ENCODE assay signal across 18 cellular contexts in the genomic region with DNA sequence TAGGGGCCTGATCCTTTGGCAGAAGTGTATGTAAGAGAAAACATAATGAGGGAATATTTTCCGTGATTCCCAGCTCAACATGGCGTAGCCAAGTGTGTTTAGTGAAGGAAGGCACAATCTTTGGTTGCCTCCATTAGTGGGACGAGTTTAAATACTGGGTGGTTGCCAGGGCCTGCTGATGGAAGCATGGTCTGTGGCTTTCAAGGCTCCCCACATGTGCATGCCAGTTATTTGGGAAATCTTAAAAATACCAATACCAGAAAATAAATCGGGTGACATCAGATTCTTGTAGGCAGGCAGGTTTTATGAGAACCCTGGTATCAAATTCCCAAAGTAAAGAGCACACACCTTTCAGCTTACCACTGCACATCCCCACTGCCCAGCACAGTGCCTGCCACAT. TPM values are rescaled to one million over a fixed set of nuclear protein-coding genes. Genes with fewer than 3 reads are reported as not detected.
DNase-seq lines count a peak whose midpoint lies in the region; ATAC-seq, FAIRE-seq and TF ChIP-seq lines count a peak whose summit lies in the region.
"Had no signal": no experiment of that assay in that cellular context is flagged by ENCODE, and none has a peak within 500 bp of the region (broad histone marks: within the 10 kb centered on the region; RNA-seq: fewer than 3 reads in every experiment).

No MANE protein-coding gene starts in this region.

- POLR2A ChIA-PET in HEK293 (lab: Yijun Ruan, JAX), result no interaction called here
- POLR2A ChIA-PET in GM12878 (lab: Charles Lee), result interaction anchor here (0.5 to 1.0 kb wide), 3 partner anchors 9 to 297 kb away, joined by 3 to 5 read pairs (median 3); no protein-coding TSS in a partner anchor

- H3K36me3 Mint-ChIP-seq in CD4-positive, CD25-positive, alpha-beta regulatory T cell, result peaks cover 56% of the 10 kb centered on the region
- peaks cover 58% of the 10 kb centered on the region for H3K36me3 Mint-ChIP-seq in natural killer cell treated with Interleukin-12 subunit alpha and Interleukin-12 subunit beta and Interleukin-15 and Interleukin-18, amount 100 ng/mL, for 72 hours
- H3K36me3 Mint-ChIP-seq in type B pancreatic cell, result peaks cover 48% of the 10 kb centered on the region

- no peaks in the 10 kb centered on the region for H3K9me3 ChIP-seq in CD4-positive, CD25-positive, alpha-beta regulatory T cell (ENCODE audit: control insufficient read depth in 2 of 2, low read length in 2 of 2)
- H3K9me3 ChIP-seq in HEK293 (ENCODE audit: control insufficient read depth, insufficient read depth, low read depth, low read length) (no peaks in the 10 kb centered on the region), GM12878 (replicated peaks; ENCODE audit: control insufficient read depth, insufficient read depth, low read length) (no peaks in the 10 kb centered on the region), HAP-1 (no peaks in the 10 kb centered on the region)
- H3K9me3 ChIP-seq: adrenal gland had no signal

- H3K27me3 Mint-ChIP-seq in CD4-positive, CD25-positive, alpha-beta regulatory T cell, result no peaks in the 10 kb centered on the region
- no peaks in the 10 kb centered on the region for H3K27me3 Mint-ChIP-seq in natural killer cell treated with Interleukin-12 subunit alpha and Interleukin-12 subunit beta and Interleukin-15 and Interleukin-18, amount 100 ng/mL, for 72 hours
- H3K27me3 Mint-ChIP-seq in type B pancreatic cell, result no peaks in the 10 kb centered on the region

- BruUV-seq in GM12878 (replicated peaks; lab: Mats Ljungman, UMichigan), result no TSS peak

- CTCF ChIA-PET in HEK293 (lab: Yijun Ruan, JAX), result interaction anchor here (0.5 to 4.0 kb wide), 4 partner anchors 9 to 630 kb away, joined by 3 to 14 read pairs (median 4); no protein-coding TSS in a partner anchor
- CTCF ChIA-PET in GM12878 (lab: Yijun Ruan, JAX), result interaction anchor here (0.8 to 3.1 kb wide), 3 partner anchors 9 to 199 kb away, joined by 3 to 10 read pairs (median 3); no protein-coding TSS in a partner anchor

- FAIRE-seq in GM12878 (lab: Jason Lieb, UNC), result peak; percentile 13
- FAIRE-seq: G401.6 had no signal

- no peak for ATAC-seq in CD4-positive, CD25-positive, alpha-beta regulatory T cell (ENCODE audit: low read depth in 2 of 2)
- ATAC-seq in GM12878, result no peak
- ATAC-seq in natural killer cell treated with Interleukin-12 subunit alpha and Interleukin-12 subunit beta and Interleukin-15 and Interleukin-18, amount 100 ng/mL, for 72 hours, result no peak
- ATAC-seq: GM23338 had no signal

- H3K4me2 ChIP-seq in GM12878 (ENCODE audit: control insufficient read depth, insufficient read depth), result peak overlapping the region; percentile 38; the same call in 1 of the 2 replicates
- H3K4me2 ChIP-seq: GM23338 had no signal

- no peaks in the 10 kb centered on the region for H3K9me3 Mint-ChIP-seq in CD4-positive, CD25-positive, alpha-beta regulatory T cell
- H3K9me3 Mint-ChIP-seq in natural killer cell treated with Interleukin-12 subunit alpha and Interleukin-12 subunit beta and Interleukin-15 and Interleukin-18, amount 100 ng/mL, for 72 hours, result no peaks in the 10 kb centered on the region
- no peaks in the 10 kb centered on the region for H3K9me3 Mint-ChIP-seq in type B pancreatic cell
- H3K9me3 Mint-ChIP-seq: GM23338 had no signal

- DNase-seq in CD4-positive, CD25-positive, alpha-beta regulatory T cell, result no peak
- DNase-seq in GM12878 (ENCODE audit: low read depth, low spot score) (no peak), HAP-1 (ENCODE audit: low spot score in 2 of 2) (no peak), germinal center (ENCODE audit: low spot score) (no peak), NCI-H526 treated with DMSO at 0.1 percent for 48 hours (lab: John Stamatoyannopoulos, UW) (no peak), type B pancreatic cell (ENCODE audit: extremely low spot score, unreplicated experiment) (no peak)
- DNase-seq in natural killer cell treated with Interleukin-12 subunit alpha and Interleukin-12 subunit beta and Interleukin-15 and Interleukin-18, amount 100 ng/mL, for 72 hours (ENCODE audit: low spot score), result no peak
- DNase-seq: adrenal gland; dermis blood vessel endothelial cell; KG1; NCI-H1436; stimulated activated CD4-positive, alpha-beta T cell treated with anti-CD3 and anti-CD28 coated beads, Interleukin-4, amount 100 ng/mL, for 1 hour; stimulated activated naive CD4-positive, alpha-beta T cell; T-helper 9 cell had no signal

- no peak overlapping the region for H2AFZ ChIP-seq in GM12878 (ENCODE audit: control insufficient read depth, low read depth, low read length)
- H2AFZ ChIP-seq: GM23338 had no signal

- no peaks in the 10 kb centered on the region for H3K27me3 ChIP-seq in CD4-positive, CD25-positive, alpha-beta regulatory T cell (ENCODE audit: control insufficient read depth, insufficient read depth, low read length)
- no peaks in the 10 kb centered on the region for H3K27me3 ChIP-seq in GM12878 (replicated peaks in 1 of 2; ENCODE audit: control insufficient read depth in 2 of 2, insufficient read depth in 2 of 2, low read length in 1 of 2)
- no peaks in the 10 kb centered on the region for H3K27me3 ChIP-seq in HAP-1 (ENCODE audit: low read depth)
- H3K27me3 ChIP-seq: adrenal gland had no signal

- peak overlapping the region; percentile 99 for H3K4me3 ChIP-seq in CD4-positive, CD25-positive, alpha-beta regulatory T cell (ENCODE audit: low read depth, low read length)
- H3K4me3 ChIP-seq in HEK293 (ENCODE audit: low read depth, low read length), result no peak overlapping the region
- no peak overlapping the region for H3K4me3 ChIP-seq in GM12878
- no peak overlapping the region for H3K4me3 ChIP-seq in HAP-1
- H3K4me3 ChIP-seq: adrenal gland, GM23338 had no signal

- no peak for TF ChIP-seq RAD21 in GM12878 (IDR thresholded peaks at IDR 0.05; ENCODE audit: insufficient read depth, low read depth, low read length)

- RAD21 ChIA-PET in GM12878 (lab: Charles Lee; ENCODE audit: unreplicated experiment), result interaction anchor here (1.2 to 3.1 kb wide), 5 partner anchors 8 to 340 kb away, joined by 3 to 23 read pairs (median 8); a partner anchor contains a TSS

- no peak overlapping the region for H3K9ac ChIP-seq in GM12878 (ENCODE audit: control insufficient read depth, insufficient read depth, low read length)

- peaks cover 72% of the 10 kb centered on the region for H3K4me1 ChIP-seq in CD4-positive, CD25-positive, alpha-beta regulatory T cell (ENCODE audit: control insufficient read depth, insufficient read depth, low read length, poor library complexity, severe bottlenecking)
- peaks cover 13% of the 10 kb centered on the region for H3K4me1 ChIP-seq in HEK293 (ENCODE audit: control insufficient read depth, insufficient read depth, low read length)
- peaks cover 31% of the 10 kb centered on the region for H3K4me1 ChIP-seq in GM12878 (ENCODE audit: control insufficient read depth, insufficient read depth, low read length)
- peaks cover 54% of the 10 kb centered on the region for H3K4me1 ChIP-seq in HAP-1

- H4K20me1 ChIP-seq in GM12878 (ENCODE audit: control insufficient read depth, insufficient read depth), result peaks cover 7% of the 10 kb centered on the region; the same call in 1 of the 2 replicates

- peak overlapping the region in 3 of 4 donors; percentile 13 to 65 (median 42) for H3K4me3 Mint-ChIP-seq in CD4-positive, CD25-positive, alpha-beta regulatory T cell
- no peak overlapping the region for H3K4me3 Mint-ChIP-seq in natural killer cell treated with Interleukin-12 subunit alpha and Interleukin-12 subunit beta and Interleukin-15 and Interleukin-18, amount 100 ng/mL, for 72 hours
- H3K4me3 Mint-ChIP-seq in type B pancreatic cell, result no peak overlapping the region
- H3K4me3 Mint-ChIP-seq: GM23338 had no signal

- H3K79me2 ChIP-seq in GM12878 (ENCODE audit: control insufficient read depth, insufficient read depth, low read length), result peaks cover 56% of the 10 kb centered on the region

- peak overlapping the region; percentile 60 for H3K27ac ChIP-seq in CD4-positive, CD25-positive, alpha-beta regulatory T cell (ENCODE audit: insufficient read depth, low read length, poor library complexity, severe bottlenecking)
- H3K27ac ChIP-seq in HEK293 (ENCODE audit: extremely low read depth, low read depth, low read length), result no peak overlapping the region
- 0 out of 2 replicates have a peak overlapping the region, but pooled peaks have one; percentile 10 for H3K27ac ChIP-seq in GM12878 (ENCODE audit: control insufficient read depth, insufficient read depth)

- no peak for TF ChIP-seq EP300 in GM12878 (IDR thresholded peaks at IDR 0.05; ENCODE audit: borderline replicate concordance in 1 of 2, control insufficient read depth in 1 of 2, low read depth in 2 of 2, low read length in 2 of 2)

- no peak for TF ChIP-seq POLR2A in GM12878 (IDR thresholded peaks at IDR 0.05; ENCODE audit: low read depth, low read length)

- TF ChIP-seq CTCF in HEK293 (tag by site-specific recombination; IDR thresholded peaks at IDR 0.05), result no peak
- TF ChIP-seq CTCF in GM12878 (IDR thresholded peaks at IDR 0.05 in 2 of 3, conservative IDR thresholded peaks at IDR 0.05 in 1 of 3; ENCODE audit: control insufficient read depth in 2 of 3, extremely low read depth in 1 of 3, insufficient read depth in 1 of 3, low read depth in 3 of 3, low read length in 3 of 3), result no peak
- TF ChIP-seq CTCF in type B pancreatic cell (conservative IDR thresholded peaks at IDR 0.05), result no peak

- H3K4me1 Mint-ChIP-seq in CD4-positive, CD25-positive, alpha-beta regulatory T cell, result peaks cover 45 to 87% (median 70%) of the 10 kb centered on the region in 4 donors
- peaks cover 54 to 75% of the 10 kb centered on the region in 2 donors for H3K4me1 Mint-ChIP-seq in natural killer cell treated with Interleukin-12 subunit alpha and Interleukin-12 subunit beta and Interleukin-15 and Interleukin-18, amount 100 ng/mL, for 72 hours (ENCODE audit: low read depth in 2 of 2)
- H3K4me1 Mint-ChIP-seq in type B pancreatic cell (ENCODE audit: unreplicated experiment), result peaks cover 17% of the 10 kb centered on the region

- WGBS in GM12878 (ENCODE audit: insufficient coverage, insufficient replicate concordance, low lambda C conversion rate, missing lambda C conversion rate), result 94% methylated on average over 4 of the region's 4 CpGs

- in situ Hi-C loops in GM12878 (cut with MboI) (loop anchor here (25.0 kb wide), 1 partner anchor 1008 kb away; no protein-coding TSS in a partner anchor), HAP-1 (cut with MboI; ENCODE audit: low sequenced_read_pairs) (no loop called here)

- SMC1A ChIA-PET in GM12878 (lab: Charles Lee; ENCODE audit: uncharacterized antibody, unreplicated experiment), result interaction anchor here (0.9 to 12.1 kb wide), 6 partner anchors 7 to 272 kb away, joined by 3 to 105 read pairs (median 5); a partner anchor contains a TSS

- peak overlapping the region; percentile 30 to 74 (median 66) for H3K27ac Mint-ChIP-seq in CD4-positive, CD25-positive, alpha-beta regulatory T cell
- H3K27ac Mint-ChIP-seq in natural killer cell treated with Interleukin-12 subunit alpha and Interleukin-12 subunit beta and Interleukin-15 and Interleukin-18, amount 100 ng/mL, for 72 hours, result peak overlapping the region; percentile 85 to 98
- no peak overlapping the region for H3K27ac Mint-ChIP-seq in type B pancreatic cell

- intact Hi-C loops in GM12878 (cut with micrococcal nuclease; ENCODE audit: unreplicated experiment), result no loop called here

- H3K36me3 ChIP-seq in CD4-positive, CD25-positive, alpha-beta regulatory T cell (ENCODE audit: control insufficient read depth, insufficient read depth, low read length), result peaks cover 61% of the 10 kb centered on the region
- H3K36me3 ChIP-seq in HEK293 (ENCODE audit: control insufficient read depth in 2 of 2, insufficient read depth in 1 of 2, low read length in 2 of 2), result peaks cover 33 to 42% of the 10 kb centered on the region in 2 experiments
- peaks cover 0 to 42% of the 10 kb centered on the region in 2 experiments for H3K36me3 ChIP-seq in GM12878 (ENCODE audit: control insufficient read depth in 2 of 2, insufficient read depth in 2 of 2, low read length in 1 of 2)
- peaks cover 55% of the 10 kb centered on the region for H3K36me3 ChIP-seq in HAP-1 (replicated peaks)

RNA-seq across cellular contexts. Expression of a gene that starts 7.1 kb away (rescaled TPM):
- total RNA-seq in CD4-positive, CD25-positive, alpha-beta regulatory T cell, result 382 TPM
- polyA plus RNA-seq in CD4-positive, CD25-positive, alpha-beta regulatory T cell, result 1,000 to 10,000 TPM; 2,262 to 2,381 (median 2,361) TPM
- 165 and 169 TPM in 2 replicates for total RNA-seq in GM12878 (2013; cell fraction: nucleolus; rRNA removed)
- total RNA-seq in GM12878 (2014; rRNA removed), result 861 and 946 TPM in 2 replicates
- total RNA-seq in GM12878 (2014; rRNA removed; fragmentation: Illumina TruSeq; extraction: Trizol), result 987 and 1,035 TPM in 2 replicates
- 488 and 498 TPM in 2 replicates for total RNA-seq in GM12878 (2021)
- polyA plus RNA-seq in GM12878 (2011; ENCODE audit: low read depth), result 341 TPM
- 567 and 783 TPM in 2 replicates for polyA plus RNA-seq in GM12878 (2011; rRNA removed)
- polyA plus RNA-seq in GM12878 (2011; cell fraction: cytosol; rRNA removed), result 236 and 267 TPM in 2 replicates
- 194 and 245 TPM in 2 replicates for polyA plus RNA-seq in GM12878 (2011; cell fraction: nucleus; rRNA removed)
- 406 and 429 TPM in 2 replicates for polyA plus RNA-seq in GM12878 (2012)
- polyA plus RNA-seq in GM12878 (2014; fragmentation: Illumina TruSeq; extraction: Trizol), result 851 and 1,149 TPM in 2 replicates
- polyA plus RNA-seq in GM12878 (2014; fragmentation: Nextera tagmentation; extraction: Ambion mirVana), result 1,000 to 10,000 TPM; 1,462 to 1,663 TPM
- polyA plus RNA-seq in GM12878 (2014; rRNA removed), result 687 and 704 TPM in 2 replicates
- polyA plus RNA-seq in GM12878 (2016; fragmentation: Nextera tagmentation; extraction: Ambion mirVana), result 1,000 to 10,000 TPM; 1,100 to 1,139 TPM
- 263 and 337 TPM in 2 replicates for polyA minus RNA-seq in GM12878 (2011; rRNA and poly(A)+ RNA removed)
- polyA minus RNA-seq in GM12878 (2011; cell fraction: cytosol; rRNA and poly(A)+ RNA removed), result 92.0 and 93.1 TPM in 2 replicates
- polyA minus RNA-seq in GM12878 (2011; cell fraction: nucleus; rRNA and poly(A)+ RNA removed), result 127 and 180 TPM in 2 replicates
- 100 to 1,000 TPM; 260 to 658 TPM for total RNA-seq in natural killer cell treated with Interleukin-12 subunit alpha and Interleukin-12 subunit beta and Interleukin-15 and Interleukin-18, amount 100 ng/mL, for 72 hours
- 219 and 271 TPM in 2 replicates for total RNA-seq in type B pancreatic cell (ENCODE audit: low replicate concordance)

RNA-seq across cellular contexts. Expression of a gene that starts 7.2 kb away (rescaled TPM):
- 168 TPM for total RNA-seq in CD4-positive, CD25-positive, alpha-beta regulatory T cell
- polyA plus RNA-seq in CD4-positive, CD25-positive, alpha-beta regulatory T cell, result 1,000 to 10,000 TPM in 2 of 4 donors, 100 to 1,000 TPM in 2; 980 to 1,134 (median 1,024) TPM
- 26.4 and 26.9 TPM in 2 replicates for total RNA-seq in GM12878 (2013; cell fraction: nucleolus; rRNA removed)
- total RNA-seq in GM12878 (2014; rRNA removed) (235 and 266 TPM in 2 replicates), GM12878 (2014; rRNA removed; fragmentation: Illumina TruSeq; extraction: Trizol) (313 and 316 TPM in 2 replicates), GM12878 (2021) (179 and 195 TPM in 2 replicates), type B pancreatic cell (ENCODE audit: low replicate concordance) (211 and 359 TPM in 2 replicates)
- polyA plus RNA-seq in GM12878 (2011; ENCODE audit: low read depth), result 190 TPM
- polyA plus RNA-seq in GM12878 (2011; rRNA removed) (427 and 538 TPM in 2 replicates), GM12878 (2014; fragmentation: Illumina TruSeq; extraction: Trizol) (373 and 412 TPM in 2 replicates), GM12878 (2014; fragmentation: Nextera tagmentation; extraction: Ambion mirVana) (100 to 1,000 TPM; 662 to 739 TPM), GM12878 (2014; rRNA removed) (210 and 222 TPM in 2 replicates), GM12878 (2016; fragmentation: Nextera tagmentation; extraction: Ambion mirVana) (100 to 1,000 TPM; 466 to 475 TPM)
- polyA plus RNA-seq in GM12878 (2011; cell fraction: cytosol; rRNA removed), result 256 and 267 TPM in 2 replicates
- polyA plus RNA-seq in GM12878 (2011; cell fraction: nucleus; rRNA removed), result 119 and 141 TPM in 2 replicates
- polyA plus RNA-seq in GM12878 (2012), result 213 and 244 TPM in 2 replicates
- 153 and 181 TPM in 2 replicates for polyA minus RNA-seq in GM12878 (2011; rRNA and poly(A)+ RNA removed)
- polyA minus RNA-seq in GM12878 (2011; cell fraction: cytosol; rRNA and poly(A)+ RNA removed), result 62.0 and 66.1 TPM in 2 replicates
- 27.6 and 36.9 TPM in 2 replicates for polyA minus RNA-seq in GM12878 (2011; cell fraction: nucleus; rRNA and poly(A)+ RNA removed)
- 100 to 1,000 TPM; 192 to 310 TPM for total RNA-seq in natural killer cell treated with Interleukin-12 subunit alpha and Interleukin-12 subunit beta and Interleukin-15 and Interleukin-18, amount 100 ng/mL, for 72 hours

RNA-seq across cellular contexts. Expression of a gene that starts 35.0 kb away (rescaled TPM):
- 1.4 TPM for total RNA-seq in CD4-positive, CD25-positive, alpha-beta regulatory T cell
- under 1 TPM; 0.03 to 0.68 (median 0.49) TPM for polyA plus RNA-seq in CD4-positive, CD25-positive, alpha-beta regulatory T cell
- 24.7 and 31.7 TPM in 2 replicates for total RNA-seq in GM12878 (2013; cell fraction: nucleolus; rRNA removed)
- 0.49 and 0.62 TPM in 2 replicates for total RNA-seq in GM12878 (2014; rRNA removed)
- 0.55 and 0.76 TPM in 2 replicates for total RNA-seq in GM12878 (2014; rRNA removed; fragmentation: Illumina TruSeq; extraction: Trizol)
- total RNA-seq in GM12878 (2021), result 1.0 and 1.1 TPM in 2 replicates
- polyA plus RNA-seq in GM12878 (2011; ENCODE audit: low read depth), result 0.80 TPM
- 0.27 and 0.53 TPM in 2 replicates for polyA plus RNA-seq in GM12878 (2011; rRNA removed)
- polyA plus RNA-seq in GM12878 (2011; cell fraction: cytosol; rRNA removed), result 0.40 and 0.43 TPM in 2 replicates
- polyA plus RNA-seq in GM12878 (2011; cell fraction: nucleus; rRNA removed), result 0.56 and 2.3 TPM in 2 replicates
- 1.5 TPM in 2 replicates for polyA plus RNA-seq in GM12878 (2012)
- polyA plus RNA-seq in GM12878 (2014; fragmentation: Illumina TruSeq; extraction: Trizol), result 0.43 and 0.54 TPM in 2 replicates
- polyA plus RNA-seq in GM12878 (2014; fragmentation: Nextera tagmentation; extraction: Ambion mirVana), result under 1 TPM; 0.06 to 0.11 TPM
- 0.60 and 1.4 TPM in 2 replicates for polyA plus RNA-seq in GM12878 (2014; rRNA removed)
- polyA plus RNA-seq in GM12878 (2016; fragmentation: Nextera tagmentation; extraction: Ambion mirVana), result under 1 TPM; 0.51 to 0.62 TPM
- polyA minus RNA-seq in GM12878 (2011; rRNA and poly(A)+ RNA removed), result 0.37 and 0.88 TPM in 2 replicates
- 0.21 TPM in 1 of 2 replicates, not detected in the other for polyA minus RNA-seq in GM12878 (2011; cell fraction: cytosol; rRNA and poly(A)+ RNA removed)
- polyA minus RNA-seq in GM12878 (2011; cell fraction: nucleus; rRNA and poly(A)+ RNA removed), result 0.57 and 0.85 TPM in 2 replicates
- under 1 TPM; 0.88 to 0.98 TPM for total RNA-seq in natural killer cell treated with Interleukin-12 subunit alpha and Interleukin-12 subunit beta and Interleukin-15 and Interleukin-18, amount 100 ng/mL, for 72 hours
- 2.0 TPM in 2 replicates for total RNA-seq in type B pancreatic cell (ENCODE audit: low replicate concordance)
- total RNA-seq: RPMI7951 had no signal

Comparison
In these comparisons a context has a peak if more than half of its experiments do, and no peak if none do; other contexts are left out.
1. H3K4me3 Mint-ChIP-seq: peak in CD4-positive, CD25-positive, alpha-beta regulatory T cell (3 of 4); none in natural killer cell treated with Interleukin-12 subunit alpha and Interleukin-12 subunit beta and Interleukin-15 and Interleukin-18, amount 100 ng/mL, for 72 hours (single experiment) and type B pancreatic cell (single experiment).